Comparison of ENCODE assay signal across 13 cellular contexts in the genomic region with DNA sequence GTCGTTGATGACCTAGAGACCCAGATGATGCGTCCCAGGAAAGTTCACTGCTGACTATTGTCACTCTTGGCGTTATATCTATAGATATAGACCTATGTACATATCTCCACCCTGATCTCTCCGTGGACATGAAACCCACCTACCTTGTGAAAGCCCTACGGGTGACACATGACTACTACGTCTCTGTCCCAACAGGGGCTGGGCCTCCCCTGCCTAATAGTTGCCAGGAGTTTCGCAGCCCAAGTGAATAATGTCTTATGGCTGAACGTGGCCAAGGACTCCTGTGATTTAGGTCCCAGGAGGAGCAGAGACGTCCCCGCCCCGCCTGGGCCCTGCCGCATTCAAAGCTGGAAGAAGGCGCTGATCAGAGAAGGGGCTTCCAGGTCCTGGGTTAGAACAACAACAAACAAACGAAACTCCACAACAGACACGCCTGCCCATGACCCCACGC. TPM values are rescaled to one million over a fixed set of nuclear protein-coding genes. Genes with fewer than 3 reads are reported as not detected.
DNase-seq lines count a peak whose midpoint lies in the region; ATAC-seq and TF ChIP-seq lines count a peak whose summit lies in the region.
"Had no signal": no experiment of that assay in that cellular context is flagged by ENCODE, and none has a peak within 500 bp of the region (broad histone marks: within the 10 kb centered on the region; RNA-seq: fewer than 3 reads in every experiment).

No MANE protein-coding gene starts in this region.

- H3K4me3 Mint-ChIP-seq in HFFc6 (peak overlapping the region; percentile 87), nephron progenitor cell (peak overlapping the region; percentile 70)
- H3K4me3 Mint-ChIP-seq in effector memory CD8-positive, alpha-beta T cell = peak overlapping the region; percentile 76 to 81

- H3K27ac Mint-ChIP-seq in HFFc6 (no peak overlapping the region), nephron progenitor cell (no peak overlapping the region)
- no peak overlapping the region for H3K27ac Mint-ChIP-seq in effector memory CD8-positive, alpha-beta T cell

- H3K36me3 Mint-ChIP-seq in HFFc6 (ENCODE audit: low read depth) = no peaks in the 10 kb centered on the region
- H3K36me3 Mint-ChIP-seq in effector memory CD8-positive, alpha-beta T cell (ENCODE audit: insufficient read depth) = peaks cover 9% of the 10 kb centered on the region
- no peaks in the 10 kb centered on the region for H3K36me3 Mint-ChIP-seq in nephron progenitor cell (ENCODE audit: low read depth)

- peaks cover 13% of the 10 kb centered on the region for H3K4me1 ChIP-seq in BE2C

- H3K27me3 Mint-ChIP-seq in HFFc6 (ENCODE audit: insufficient read depth) (peaks cover 62% of the 10 kb centered on the region), nephron progenitor cell (ENCODE audit: low read depth, poor library complexity) (peaks cover 100% of the 10 kb centered on the region)
- H3K27me3 Mint-ChIP-seq in effector memory CD8-positive, alpha-beta T cell = peaks cover 69 to 77% of the 10 kb centered on the region in 2 donors

- H3K9me3 ChIP-seq in BE2C = no peaks in the 10 kb centered on the region

- H3K36me3 ChIP-seq in BE2C = no peaks in the 10 kb centered on the region; the same call in 1 of the 2 replicates

- peaks cover 19% of the 10 kb centered on the region for H3K4me1 Mint-ChIP-seq in HFFc6 (ENCODE audit: low read depth)
- peaks cover 29 to 31% of the 10 kb centered on the region in 2 donors for H3K4me1 Mint-ChIP-seq in effector memory CD8-positive, alpha-beta T cell (ENCODE audit: low read depth in 2 of 2)
- H3K4me1 Mint-ChIP-seq in nephron progenitor cell = peaks cover 28% of the 10 kb centered on the region

- H3K9me3 Mint-ChIP-seq in HFFc6 = no peaks in the 10 kb centered on the region
- no peaks in the 10 kb centered on the region for H3K9me3 Mint-ChIP-seq in effector memory CD8-positive, alpha-beta T cell
- H3K9me3 Mint-ChIP-seq in nephron progenitor cell = no peaks in the 10 kb centered on the region

- peak overlapping the region; percentile 68 for H3K4me3 ChIP-seq in BE2C (ENCODE audit: low read depth, low read length)
- H3K4me3 ChIP-seq: K562 had no signal

- TF ChIP-seq CTCF in BE2C (IDR thresholded peaks at IDR 0.05; ENCODE audit: low read depth, low read length) = no peak
- TF ChIP-seq CTCF in HFFc6 (IDR thresholded peaks at IDR 0.05) = no peak
- TF ChIP-seq CTCF in nephron progenitor cell (IDR thresholded peaks at IDR 0.05) = no peak

- H3K27me3 ChIP-seq in BE2C = peaks cover 71% of the 10 kb centered on the region

- DNase-seq in BE2C (no peak), HFFc6 (no peak), nephron progenitor cell (no peak), COLO668 (lab: John Stamatoyannopoulos, UW; ENCODE audit: unreplicated experiment) (no peak), HCEC 1CT (no peak)
- DNase-seq in effector memory CD8-positive, alpha-beta T cell = no peak
- DNase-seq: activated effector memory CD4-positive, alpha-beta T cell treated with Interleukin-2 at 50 U/mL for 16 hours; kidney glomerular epithelial cell; RPMI8226 had no signal

- no peak for ATAC-seq in effector memory CD8-positive, alpha-beta T cell (replicated peaks)
- ATAC-seq in HG03280 (IDR thresholded peaks at IDR 0.05; ENCODE audit: unreplicated experiment) (no peak), GM21447 (IDR thresholded peaks at IDR 0.05; ENCODE audit: unreplicated experiment) (no peak)
- ATAC-seq: K562 had no signal

RNA-seq across cellular contexts. Expression of a gene that starts 4.9 kb away (rescaled TPM):
- polyA plus RNA-seq in BE2C (2012; ENCODE audit: insufficient read depth, insufficient read length, low read depth) = 0.19 TPM
- not detected for total RNA-seq in HFFc6 (2021; fragmentation: NEBNext Ultra II Directional; extraction: Animal tissue kit (Norgen Biotek cat#: 25700))
- total RNA-seq: GM23248 had no signal
- polyA plus RNA-seq: GM23248 had no signal

RNA-seq across cellular contexts. Expression of a gene that starts 50.7 kb away (rescaled TPM):
- polyA plus RNA-seq in BE2C (2012; ENCODE audit: insufficient read depth, insufficient read length, low read depth) = 5.9 TPM
- total RNA-seq in HFFc6 (2021; fragmentation: NEBNext Ultra II Directional; extraction: Animal tissue kit (Norgen Biotek cat#: 25700)) = 10 to 100 TPM in 4 of 6 experiments, 1 to 10 TPM in 2; 7.4 to 10.6 (median 10.3) TPM
